ENCODE assay signal across 22 cellular contexts in genomic region chr12:68667286-68667685, GRCh38. TPM values are rescaled to one million over a fixed set of nuclear protein-coding genes. Genes with fewer than 3 reads are reported as not detected.
DNase-seq lines count a peak whose midpoint lies in the region; ATAC-seq lines count a peak whose summit lies in the region.
"Had no signal": no experiment of that assay in that cellular context is flagged by ENCODE, and none has a peak within 500 bp of the region (broad histone marks: within the 10 kb centered on the region; RNA-seq: fewer than 3 reads in every experiment).

No MANE protein-coding gene starts in this region.

- CTCF ChIA-PET in activated naive CD4-positive, alpha-beta T cell treated with anti-CD3 and anti-CD28 coated beads for 36 hours (lab: Charles Lee): no interaction called here
- CTCF ChIA-PET in T-cell (lab: Charles Lee): interaction anchor here in 1 of 2 donors (0.5 kb wide), 1 partner anchor 15 kb away, joined by 3 read pairs; no protein-coding TSS in a partner anchor

- DNase-seq in activated naive CD4-positive, alpha-beta T cell treated with anti-CD3 and anti-CD28 coated beads for 36 hours: no peak
- no peak for DNase-seq in activated naive CD4-positive, alpha-beta T cell treated with Interleukin-2 at 50 U/mL for 16 hours
- DNase-seq in T-cell: no peak
- DNase-seq in activated naive CD8-positive, alpha-beta T cell treated with anti-CD3 and anti-CD28 coated beads, Interleukin-2, amount 50 U/mL, for 24 hours: no peak
- no peak for DNase-seq in stimulated activated naive CD8-positive, alpha-beta T cell treated with anti-CD3 and anti-CD28 coated beads, Interleukin-15, amount 100 ng/mL, for 72 hours
- DNase-seq in NCI-H2107 treated with DMSO at 0.1 percent for 48 hours (lab: John Stamatoyannopoulos, UW; ENCODE audit: unreplicated experiment): no peak
- no peak for DNase-seq in NAMALWA (ENCODE audit: low spot score)
- no peak for DNase-seq in D341Med (ENCODE audit: low spot score)
- DNase-seq: activated CD4-positive, alpha-beta T cell treated with anti-CD3 and anti-CD28 coated beads for 36 hours; activated CD8-positive, alpha-beta memory T cell treated with anti-CD3 and anti-CD28 coated beads, Interleukin-2, amount 50 U/mL, for 4 hours; foreskin melanocyte; GDM1; left ventricle myocardium superior; NCI-H146; NCI-H2171; NCI-H524; posterior cingulate gyrus; right lobe of liver; SK-N-SH had no signal

- intact Hi-C loops in activated naive CD4-positive, alpha-beta T cell treated with anti-CD3 and anti-CD28 coated beads for 36 hours (cut with micrococcal nuclease): no loop called here

- no peak overlapping the region for H3K4me3 Mint-ChIP-seq in activated naive CD4-positive, alpha-beta T cell treated with anti-CD3 and anti-CD28 coated beads for 36 hours
- no peak overlapping the region for H3K4me3 Mint-ChIP-seq in T-cell
- H3K4me3 Mint-ChIP-seq in activated naive CD8-positive, alpha-beta T cell treated with anti-CD3 and anti-CD28 coated beads, Interleukin-2, amount 50 U/mL, for 24 hours: no peak overlapping the region
- H3K4me3 Mint-ChIP-seq in stimulated activated naive CD8-positive, alpha-beta T cell treated with anti-CD3 and anti-CD28 coated beads, Interleukin-15, amount 100 ng/mL, for 72 hours: no peak overlapping the region
- H3K4me3 Mint-ChIP-seq: activated CD4-positive, alpha-beta T cell treated with anti-CD3 and anti-CD28 coated beads for 36 hours; CD14-positive monocyte; neural progenitor cell had no signal

- H3K9me3 Mint-ChIP-seq in activated naive CD4-positive, alpha-beta T cell treated with anti-CD3 and anti-CD28 coated beads for 36 hours: no peaks in the 10 kb centered on the region
- H3K9me3 Mint-ChIP-seq in T-cell: no peaks in the 10 kb centered on the region
- H3K9me3 Mint-ChIP-seq in activated naive CD8-positive, alpha-beta T cell treated with anti-CD3 and anti-CD28 coated beads, Interleukin-2, amount 50 U/mL, for 24 hours: no peaks in the 10 kb centered on the region
- no peaks in the 10 kb centered on the region for H3K9me3 Mint-ChIP-seq in stimulated activated naive CD8-positive, alpha-beta T cell treated with anti-CD3 and anti-CD28 coated beads, Interleukin-15, amount 100 ng/mL, for 72 hours
- H3K9me3 Mint-ChIP-seq: CD14-positive monocyte, neural progenitor cell had no signal

- POLR2A ChIA-PET in T-cell (lab: Charles Lee): interaction anchor here in 1 of 2 donors (0.6 kb wide), 1 partner anchor 22 kb away, joined by 5 read pairs; no protein-coding TSS in a partner anchor

- no peaks in the 10 kb centered on the region for H3K27me3 Mint-ChIP-seq in activated naive CD4-positive, alpha-beta T cell treated with anti-CD3 and anti-CD28 coated beads for 36 hours (ENCODE audit: low read depth)
- no peaks in the 10 kb centered on the region for H3K27me3 Mint-ChIP-seq in T-cell
- no peaks in the 10 kb centered on the region for H3K27me3 Mint-ChIP-seq in activated naive CD8-positive, alpha-beta T cell treated with anti-CD3 and anti-CD28 coated beads, Interleukin-2, amount 50 U/mL, for 24 hours
- no peaks in the 10 kb centered on the region for H3K27me3 Mint-ChIP-seq in stimulated activated naive CD8-positive, alpha-beta T cell treated with anti-CD3 and anti-CD28 coated beads, Interleukin-15, amount 100 ng/mL, for 72 hours
- H3K27me3 Mint-ChIP-seq: activated CD4-positive, alpha-beta T cell treated with anti-CD3 and anti-CD28 coated beads for 36 hours had no signal

- H3K36me3 Mint-ChIP-seq in activated naive CD4-positive, alpha-beta T cell treated with anti-CD3 and anti-CD28 coated beads for 36 hours (ENCODE audit: low read depth): peaks cover 6% of the 10 kb centered on the region
- H3K36me3 Mint-ChIP-seq in T-cell: peaks cover 6% of the 10 kb centered on the region
- H3K36me3 Mint-ChIP-seq in activated naive CD8-positive, alpha-beta T cell treated with anti-CD3 and anti-CD28 coated beads, Interleukin-2, amount 50 U/mL, for 24 hours (ENCODE audit: low read depth): peaks cover 7% of the 10 kb centered on the region

- no peak for ATAC-seq in T-cell (replicated peaks in 1 of 4)
- ATAC-seq in activated naive CD8-positive, alpha-beta T cell treated with anti-CD3 and anti-CD28 coated beads, Interleukin-2, amount 50 U/mL, for 24 hours: no peak
- ATAC-seq in stimulated activated naive CD8-positive, alpha-beta T cell treated with anti-CD3 and anti-CD28 coated beads, Interleukin-15, amount 100 ng/mL, for 72 hours: no peak
- ATAC-seq: HCT116, left ventricle myocardium superior, right lobe of liver had no signal

- H3K4me1 Mint-ChIP-seq in activated naive CD4-positive, alpha-beta T cell treated with anti-CD3 and anti-CD28 coated beads for 36 hours (ENCODE audit: low read depth): peaks cover 36% of the 10 kb centered on the region
- H3K4me1 Mint-ChIP-seq in T-cell: peaks cover 44 to 51% (median 44%) of the 10 kb centered on the region in 3 donors
- peaks cover 41% of the 10 kb centered on the region for H3K4me1 Mint-ChIP-seq in activated naive CD8-positive, alpha-beta T cell treated with anti-CD3 and anti-CD28 coated beads, Interleukin-2, amount 50 U/mL, for 24 hours
- peaks cover 55% of the 10 kb centered on the region for H3K4me1 Mint-ChIP-seq in stimulated activated naive CD8-positive, alpha-beta T cell treated with anti-CD3 and anti-CD28 coated beads, Interleukin-15, amount 100 ng/mL, for 72 hours
- H3K4me1 Mint-ChIP-seq: neural progenitor cell had no signal

- H3K27ac Mint-ChIP-seq in activated naive CD4-positive, alpha-beta T cell treated with anti-CD3 and anti-CD28 coated beads for 36 hours: peak overlapping the region; percentile 16
- peak overlapping the region; percentile 54 to 67 for H3K27ac Mint-ChIP-seq in T-cell
- peak overlapping the region; percentile 63 for H3K27ac Mint-ChIP-seq in activated naive CD8-positive, alpha-beta T cell treated with anti-CD3 and anti-CD28 coated beads, Interleukin-2, amount 50 U/mL, for 24 hours
- peak overlapping the region; percentile 2 to 43 for H3K27ac Mint-ChIP-seq in stimulated activated naive CD8-positive, alpha-beta T cell treated with anti-CD3 and anti-CD28 coated beads, Interleukin-15, amount 100 ng/mL, for 72 hours
- H3K27ac Mint-ChIP-seq: neural progenitor cell had no signal

RNA-seq across cellular contexts. Expression of gene NUP107, which starts 19.5 kb away (rescaled TPM):
- total RNA-seq in activated naive CD4-positive, alpha-beta T cell treated with anti-CD3 and anti-CD28 coated beads for 36 hours: 100 to 1,000 TPM; 126 to 135 TPM
- total RNA-seq in T-cell: 10 to 100 TPM; 38.4 to 67.5 (median 50.7) TPM

RNA-seq across cellular contexts. Expression of gene RAP1B, which starts 56.6 kb away (rescaled TPM):
- total RNA-seq in activated naive CD4-positive, alpha-beta T cell treated with anti-CD3 and anti-CD28 coated beads for 36 hours: 100 to 1,000 TPM; 170 TPM
- total RNA-seq in T-cell: 100 to 1,000 TPM; 163 to 290 (median 170) TPM
